14 cellular contexts compared by ENCODE assay signal in genomic region chr6:97712751-97713150, GRCh38.
DNase-seq lines count a peak whose midpoint lies in the region; ATAC-seq and TF ChIP-seq lines count a peak whose summit lies in the region.
"Had no signal": no experiment of that assay in that cellular context is flagged by ENCODE, and none has a peak within 500 bp of the region (broad histone marks: within the 10 kb centered on the region; RNA-seq: fewer than 3 reads in every experiment).

No MANE protein-coding gene starts in this region.

- no peak for ATAC-seq in HG02623 (IDR thresholded peaks at IDR 0.05; ENCODE audit: unreplicated experiment)
- ATAC-seq: A549; CD8-positive, alpha-beta T cell had no signal

- H3K4me3 ChIP-seq in retinal pigment epithelial cell (ENCODE audit: low read length): no peak overlapping the region
- H3K4me3 ChIP-seq: A549; BLaER1 treated with 17β-estradiol and CSF1 and Interleukin-3, amounts not matched to agents 10 nM and 100 nM had no signal

- no peak for TF ChIP-seq CTCF in retinal pigment epithelial cell (conservative IDR thresholded peaks at IDR 0.05; ENCODE audit: low read depth, low read length)

- DNase-seq in NCI-H82 (lab: John Stamatoyannopoulos, UW) (peak; percentile 58), NCI-H82 treated with DMSO at 0.1 percent for 48 hours (lab: John Stamatoyannopoulos, UW; ENCODE audit: unreplicated experiment) (no peak), NCI-H524 treated with DMSO at 0.1 percent for 48 hours (lab: John Stamatoyannopoulos, UW) (peak; percentile 12), retinal pigment epithelial cell (ENCODE audit: low read depth) (peak; percentile 60)
- DNase-seq: AML-193; Caco-2; Calu3; CD4-positive, alpha-beta T cell; CD8-positive, alpha-beta T cell; DMS79 treated with DMSO at 0.1 percent for 48 hours; GF-D8 had no signal
